In genomic region chr16:88613911-88614817, GRCh38 we compare ENCODE assay signal across 2 cellular contexts.
TF ChIP-seq lines count a peak whose summit lies in the region.

No MANE protein-coding gene starts in this region.

TF ChIP-seq in HepG2, 621 proteins besides CTCF, POLR2A, EP300 and RAD21:
- no peak for TF ChIP-seq ZNF275 (CRISPR knock-in tag; IDR thresholded peaks at IDR 0.05; ENCODE audit: borderline replicate concordance)
- TF ChIP-seq REXO4 (CRISPR knock-in tag; IDR thresholded peaks at IDR 0.05; ENCODE audit: borderline replicate concordance): no peak
- TF ChIP-seq ZNF687 (CRISPR knock-in tag; IDR thresholded peaks at IDR 0.05): 0 out of 2 replicates have a peak, but pooled peaks have one; percentile 11
- TF ChIP-seq DNMT1 (CRISPR knock-in tag; IDR thresholded peaks at IDR 0.05): 0 out of 2 replicates have a peak, but pooled peaks have one; percentile 28

TF ChIP-seq in WTC11, 78 proteins besides CTCF, POLR2A, EP300 and RAD21:
- TF ChIP-seq IRF1 (CRISPR knock-in tag; IDR thresholded peaks at IDR 0.05) (no peak), ATF2 (CRISPR knock-in tag; IDR thresholded peaks at IDR 0.05; ENCODE audit: borderline replicate concordance, low read depth) (no peak), RORB (CRISPR knock-in tag; IDR thresholded peaks at IDR 0.05) (no peak)
